In genomic region chr21:31529406-31529805, GRCh38 we compare ENCODE assay signal across 25 cellular contexts.
"Had no signal": no experiment of that assay in that cellular context is flagged by ENCODE, and none has a peak within 500 bp of the region (broad histone marks: within the 10 kb centered on the region; RNA-seq: fewer than 3 reads in every experiment).

No MANE protein-coding gene starts in this region.

- H3K9ac ChIP-seq: neural progenitor cell, parathyroid adenoma had no signal

- H3K4me3 ChIP-seq: esophagus muscularis mucosa, heart right ventricle, neural progenitor cell, psoas muscle, smooth muscle cell, stomach, thyroid gland had no signal

- H3K27me3 ChIP-seq: brain microvascular endothelial cell, esophagus muscularis mucosa, foreskin keratinocyte, heart right ventricle, neural progenitor cell, stomach, thyroid gland had no signal

- H3K27ac ChIP-seq: brain microvascular endothelial cell, esophagus muscularis mucosa, foreskin keratinocyte, heart right ventricle, neural progenitor cell, parathyroid adenoma, psoas muscle, stomach, thyroid gland had no signal

- H3K4me1 ChIP-seq: esophagus muscularis mucosa, foreskin keratinocyte, heart right ventricle, parathyroid adenoma, psoas muscle, thyroid gland had no signal

- H3K4me2 ChIP-seq: neural progenitor cell, smooth muscle cell had no signal

- H2AFZ ChIP-seq: neural progenitor cell, parathyroid adenoma had no signal

- H3K36me3 ChIP-seq: brain microvascular endothelial cell, esophagus muscularis mucosa, heart right ventricle, neural progenitor cell, stomach, thyroid gland had no signal

- H3K9me3 ChIP-seq: esophagus muscularis mucosa, heart right ventricle, psoas muscle, stomach, thyroid gland had no signal

- H3K79me2 ChIP-seq: parathyroid adenoma had no signal

- ATAC-seq: effector memory CD8-positive, alpha-beta T cell; foreskin keratinocyte; heart right ventricle; naive thymus-derived CD8-positive, alpha-beta T cell; psoas muscle; stimulated activated memory B cell treated with anti-CD40 and anti-IgM and Interleukin-4, amounts not matched to agents 10 μg/mL and 1 μg/mL and 100 μg/mL, for 72 hours had no signal

- DNase-seq: activated CD4-positive, alpha-beta T cell treated with anti-CD3 and anti-CD28 coated beads for 4 hours; activated CD4-positive, alpha-beta T cell treated with anti-CD3 and anti-CD28 coated beads, Interleukin-2, amount 50 U/mL, for 4 hours; activated CD8-positive, alpha-beta memory T cell treated with anti-CD3 and anti-CD28 coated beads, Interleukin-2, amount 50 U/mL, for 48 hours; activated gamma-delta T cell; activated naive CD4-positive, alpha-beta T cell treated with anti-CD3 and anti-CD28 coated beads, Interleukin-2, amount 10 ng/mL, durations not matched to agents 7 days and 5 days; activated naive CD8-positive, alpha-beta T cell treated with anti-CD3 and anti-CD28 coated beads, Interleukin-2, amount 10 ng/mL, durations not matched to agents 7 days and 5 days; activated T-cell treated with anti-CD3 and anti-CD28 coated beads, Interleukin-2, amount 50 U/mL, for 24 hours; brain microvascular endothelial cell; cortex of kidney; effector memory CD8-positive, alpha-beta T cell; foreskin keratinocyte; heart right ventricle; naive thymus-derived CD8-positive, alpha-beta T cell; occipital lobe; psoas muscle; stimulated activated CD4-positive, alpha-beta T cell treated with anti-CD3 and anti-CD28 coated beads, Interleukin-1b, Interleukin-23, amount 100 ng/mL, for 48 hours; stimulated activated CD4-positive, alpha-beta T cell treated with anti-CD3 and anti-CD28 coated beads, Interleukin-4, amount 100 ng/mL, for 4 hours; stimulated activated CD8-positive, alpha-beta memory T cell treated with anti-CD3 and anti-CD28 coated beads, Interleukin-4, amount 100 ng/mL, for 48 hours; stomach; thyroid gland had no signal
